Comparison of ENCODE assay signal across 23 cellular contexts in the genomic region with DNA sequence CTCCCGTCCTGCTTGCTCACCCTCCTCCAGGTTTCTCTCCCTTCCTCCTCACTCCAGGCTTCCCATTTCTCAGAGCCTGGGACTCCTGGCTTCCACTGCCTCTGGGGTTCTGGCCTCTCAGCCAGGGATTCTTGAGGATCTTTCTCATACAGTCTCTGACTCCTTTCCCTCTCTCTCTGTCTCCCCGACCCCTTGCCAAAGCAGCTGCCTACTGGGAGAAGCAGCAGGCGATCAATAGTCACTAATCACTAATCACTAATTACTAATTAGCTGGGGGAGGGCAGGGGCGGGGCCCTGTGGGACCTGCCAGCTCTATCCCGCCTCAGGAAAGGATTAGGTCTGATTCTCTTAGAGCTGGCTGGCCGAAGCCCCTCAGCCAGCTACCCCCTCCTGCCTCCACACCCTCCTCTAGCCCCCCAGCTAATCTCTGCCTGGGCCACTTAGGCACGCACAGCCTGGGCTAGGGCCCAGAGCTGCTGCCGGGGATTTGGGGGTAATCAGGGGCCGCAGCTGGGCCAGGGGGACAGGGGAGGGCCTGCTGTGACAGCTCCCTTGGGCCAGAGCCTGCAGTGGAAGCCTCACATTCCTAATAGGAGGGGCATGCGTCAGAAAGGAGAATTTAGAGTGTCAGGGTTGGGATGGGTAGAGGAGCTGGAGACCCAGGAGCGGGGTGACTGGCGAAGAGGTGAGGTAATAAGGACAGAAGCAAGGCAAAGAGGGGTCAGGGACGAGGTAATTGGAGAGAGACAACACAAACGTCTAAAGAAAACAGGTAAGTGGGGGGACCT. TPM values are rescaled to one million over a fixed set of nuclear protein-coding genes. Genes with fewer than 3 reads are reported as not detected.
A peak's percentile ranks its signal among the peaks of the same experiment; 100 is the strongest.
DNase-seq lines count a peak whose midpoint lies in the region; ATAC-seq, FAIRE-seq and TF ChIP-seq lines count a peak whose summit lies in the region.
"Had no signal": no experiment of that assay in that cellular context is flagged by ENCODE, and none has a peak within 500 bp of the region (broad histone marks: within the 10 kb centered on the region; RNA-seq: fewer than 3 reads in every experiment).

No MANE protein-coding gene starts in this region.

- H3K27ac Mint-ChIP-seq in GM23338 = no peak overlapping the region
- H3K27ac Mint-ChIP-seq: activated B cell treated with CpG ODN at 0.5 μM for 24 hours; activated naive CD8-positive, alpha-beta T cell treated with anti-CD3 and anti-CD28 coated beads, Interleukin-2, amount 10 ng/mL, durations not matched to agents 7 days and 5 days; CD14-positive monocyte; T-helper 2 cell treated with Interferon-gamma antibody and Interleukin-4, amounts not matched to agents 5 μg/mL and 100 μg/mL, for 36 hours had no signal

- no peak overlapping the region for H2BK120ac ChIP-seq in neuronal stem cell (ENCODE audit: low read depth, low read length)

- in situ Hi-C loops in GM13977 (cut with MboI; ENCODE audit: low pct_unique_long_range_greater_than_20kb, low sequenced_read_pairs, unreplicated experiment) = no loop called here

- H4K20me1 ChIP-seq in GM23338 (replicated peaks; ENCODE audit: insufficient read depth) (peaks cover 7% of the 10 kb centered on the region; the same call in 1 of the 2 replicates), PC-9 (ENCODE audit: insufficient read depth) (peaks cover 6% of the 10 kb centered on the region; the same call in 1 of the 2 replicates), endothelial cell of umbilical vein (replicated peaks; ENCODE audit: control insufficient read depth, extremely low read depth, insufficient read depth, low read length) (no peaks in the 10 kb centered on the region)

- H3K23ac ChIP-seq in neuronal stem cell (ENCODE audit: low read depth, low read length, poor library complexity) = no peak overlapping the region

- H3K36me3 ChIP-seq in GM23338 (ENCODE audit: insufficient read depth) = no peaks in the 10 kb centered on the region
- no peaks in the 10 kb centered on the region for H3K36me3 ChIP-seq in PC-9 (ENCODE audit: low read depth)
- H3K36me3 ChIP-seq in endothelial cell of umbilical vein (ENCODE audit: control insufficient read depth in 2 of 2, extremely low read depth in 1 of 2, insufficient read depth in 2 of 2, low read length in 2 of 2) = no peaks in the 10 kb centered on the region
- no peaks in the 10 kb centered on the region for H3K36me3 ChIP-seq in neuronal stem cell (replicated peaks in 1 of 2; ENCODE audit: control insufficient read depth in 2 of 2, insufficient read depth in 2 of 2, low read length in 2 of 2)
- H3K36me3 ChIP-seq in pancreas = no peaks in the 10 kb centered on the region
- H3K36me3 ChIP-seq: HAP-1, suprapubic skin had no signal

- TF ChIP-seq CTCF in GM23338 (conservative IDR thresholded peaks at IDR 0.05; ENCODE audit: low read depth in 2 of 2) (no peak), PC-9 (conservative IDR thresholded peaks at IDR 0.05) (no peak), endothelial cell of umbilical vein (IDR thresholded peaks at IDR 0.05; ENCODE audit: extremely low read depth in 1 of 2, insufficient read depth in 1 of 2, low read depth in 1 of 2, low read length in 2 of 2) (no peak), GM13977 (IDR thresholded peaks at IDR 0.05; ENCODE audit: extremely low read depth, insufficient read depth, missing control alignments) (no peak), pancreas (IDR thresholded peaks at IDR 0.05) (no peak)

- peaks cover 54% of the 10 kb centered on the region for H3K4me1 ChIP-seq in GM23338 (ENCODE audit: insufficient read depth)
- H3K4me1 ChIP-seq in PC-9 (replicated peaks; ENCODE audit: insufficient read depth) = peaks cover 17% of the 10 kb centered on the region
- H3K4me1 ChIP-seq in endothelial cell of umbilical vein (ENCODE audit: control insufficient read depth, extremely low read depth, insufficient read depth, low read length) = no peaks in the 10 kb centered on the region
- H3K4me1 ChIP-seq in neuronal stem cell (ENCODE audit: control insufficient read depth in 2 of 2, insufficient read depth in 1 of 2, low read depth in 1 of 2, low read length in 2 of 2) = peaks cover 28 to 31% of the 10 kb centered on the region in 2 donors
- H3K4me1 ChIP-seq in pancreas = peaks cover 0 to 9% (median 8%) of the 10 kb centered on the region in 3 donors

- dilution Hi-C loops in endothelial cell of umbilical vein (cut with MboI; ENCODE audit: extremely low pct_ligation_motif_present, low sequenced_read_pairs) = no loop called here

- peaks cover 92% of the 10 kb centered on the region for H3K27me3 Mint-ChIP-seq in GM23338 (ENCODE audit: insufficient read depth, low read depth, poor library complexity)

- CTCF ChIA-PET in PC-9 (lab: Charles Lee) (no interaction called here), endothelial cell of umbilical vein (lab: Charles Lee) (interaction anchor here (1.2 to 4.1 kb wide), 2 partner anchors 10 to 21 kb away, joined by 8 to 60 read pairs; a partner anchor contains a TSS)

- H3K9me2 ChIP-seq in GM23338 (ENCODE audit: insufficient read depth) (no peaks in the 10 kb centered on the region), PC-9 (ENCODE audit: insufficient read depth) (no peaks in the 10 kb centered on the region)

- H3K4me3 Mint-ChIP-seq in GM23338 = peak overlapping the region; percentile 66
- H3K4me3 Mint-ChIP-seq: activated B cell treated with CpG ODN at 0.5 μM for 24 hours; activated naive CD8-positive, alpha-beta T cell treated with anti-CD3 and anti-CD28 coated beads, Interleukin-2, amount 10 ng/mL, durations not matched to agents 7 days and 5 days; T-helper 2 cell treated with Interferon-gamma antibody and Interleukin-4, amounts not matched to agents 5 μg/mL and 100 μg/mL, for 36 hours had no signal

- H3K79me2 ChIP-seq in GM23338 (replicated peaks; ENCODE audit: insufficient read depth) (no peaks in the 10 kb centered on the region), PC-9 (ENCODE audit: low read depth) (no peaks in the 10 kb centered on the region), endothelial cell of umbilical vein (ENCODE audit: control insufficient read depth, insufficient read depth, low read length) (no peaks in the 10 kb centered on the region)

- peaks cover 3% of the 10 kb centered on the region for H3K9me3 Mint-ChIP-seq in GM23338
- H3K9me3 Mint-ChIP-seq: activated B cell treated with CpG ODN at 0.5 μM for 24 hours; activated naive CD8-positive, alpha-beta T cell treated with anti-CD3 and anti-CD28 coated beads, Interleukin-2, amount 10 ng/mL, durations not matched to agents 7 days and 5 days; T-helper 2 cell treated with Interferon-gamma antibody and Interleukin-4, amounts not matched to agents 5 μg/mL and 100 μg/mL, for 36 hours had no signal

- BruUV-seq in PC-9 (replicated peaks; lab: Mats Ljungman, UMichigan) (no TSS peak), endothelial cell of umbilical vein (replicated peaks; lab: Mats Ljungman, UMichigan) (no TSS peak)

- no peak overlapping the region for H3K27ac ChIP-seq in GM23338 (ENCODE audit: low read depth)
- H3K27ac ChIP-seq in PC-9 = no peak overlapping the region
- no peak overlapping the region for H3K27ac ChIP-seq in endothelial cell of umbilical vein (ENCODE audit: insufficient read depth, low read depth, low read length)
- no peak overlapping the region for H3K27ac ChIP-seq in neuronal stem cell (replicated peaks; ENCODE audit: low read length)
- H3K27ac ChIP-seq in pancreas = no peak overlapping the region
- H3K27ac ChIP-seq: KMS-11, suprapubic skin had no signal

- no peak overlapping the region for H3K9ac ChIP-seq in endothelial cell of umbilical vein (replicated peaks; ENCODE audit: extremely low read depth, insufficient read depth, low read length)
- peak overlapping the region; percentile 93 for H3K9ac ChIP-seq in neuronal stem cell (ENCODE audit: low read depth, low read length, poor library complexity)
- H3K9ac ChIP-seq: KMS-11 had no signal

- ATAC-seq in GM23338 (no peak), pancreas (no peak)
- ATAC-seq: Panc1 had no signal

- no peak overlapping the region for H4K8ac ChIP-seq in neuronal stem cell (ENCODE audit: low read depth, low read length)

- no peak for DNase-seq in GM23338 (ENCODE audit: low spot score)
- DNase-seq in PC-9 = no peak
- DNase-seq in endothelial cell of umbilical vein (ENCODE audit: low read depth, low spot score) = no peak
- no peak for DNase-seq in neuronal stem cell (ENCODE audit: low spot score)
- DNase-seq in GM13977 (ENCODE audit: low spot score) = no peak
- no peak for DNase-seq in stimulated activated CD4-positive, alpha-beta T cell treated with anti-CD3 and anti-CD28 coated beads, Interleukin-4, amount 100 ng/mL, for 4 hours
- DNase-seq in activated CD4-positive, alpha-beta T cell treated with anti-CD3 and anti-CD28 coated beads, Interleukin-2, amount 50 U/mL, for 1 hour = no peak
- DNase-seq in pancreas = no peak
- DNase-seq: activated B cell treated with CpG ODN at 0.5 μM for 24 hours; activated CD4-positive, alpha-beta T cell treated with anti-CD3 and anti-CD28 coated beads, Interleukin-2, amount 50 U/mL, for 48 hours; activated effector memory CD4-positive, alpha-beta T cell treated with Interleukin-2 at 50 U/mL for 16 hours; activated naive CD8-positive, alpha-beta T cell treated with anti-CD3 and anti-CD28 coated beads, Interleukin-2, amount 10 ng/mL, durations not matched to agents 7 days and 5 days; effector memory CD4-positive, alpha-beta T cell; NCI-H187; NCI-H748 treated with DMSO at 0.1 percent for 48 hours had no signal

- no peak overlapping the region for H2BK5ac ChIP-seq in neuronal stem cell (ENCODE audit: low read length)

- H2BK12ac ChIP-seq in neuronal stem cell (ENCODE audit: low read length) = no peak overlapping the region

- TF ChIP-seq POLR2A in endothelial cell of umbilical vein (IDR thresholded peaks at IDR 0.05; ENCODE audit: low read depth, low read length) = no peak

- H3F3A ChIP-seq in GM23338 (replicated peaks; ENCODE audit: low read depth) (0 out of 2 replicates have a peak, but pooled peaks cover 27% of the 10 kb centered on the region), PC-9 (ENCODE audit: insufficient read depth, low read depth) (peaks cover 9% of the 10 kb centered on the region; the same call in 1 of the 2 replicates)

- H3K18ac ChIP-seq in neuronal stem cell (ENCODE audit: low read length) = peak overlapping the region; percentile 35

- FAIRE-seq in endothelial cell of umbilical vein (lab: Jason Lieb, UNC) = no peak
- no peak for FAIRE-seq in pancreas (lab: Jason Lieb, UNC)
- FAIRE-seq: G401.6 had no signal

- H3K79me1 ChIP-seq in neuronal stem cell (ENCODE audit: low read depth, low read length) = no peaks in the 10 kb centered on the region

- intact Hi-C loops in PC-9 (cut with micrococcal nuclease; ENCODE audit: unreplicated experiment) (no loop called here), endothelial cell of umbilical vein (cut with micrococcal nuclease) (no loop called here), pancreas (cut with DNase I) (loop anchor here in 1 of 3 donors (10.0 kb wide), 1 partner anchor 235 kb away; a partner anchor contains a TSS)

- H3K4me3 ChIP-seq in GM23338 = peak overlapping the region; percentile 43; the same call in 1 of the 2 replicates
- no peak overlapping the region for H3K4me3 ChIP-seq in PC-9
- no peak overlapping the region for H3K4me3 ChIP-seq in endothelial cell of umbilical vein (replicated peaks in 1 of 3; ENCODE audit: insufficient read depth in 1 of 3, low read depth in 1 of 3, low read length in 3 of 3)
- H3K4me3 ChIP-seq in neuronal stem cell (ENCODE audit: low read length in 2 of 2) = no peak overlapping the region
- no peak overlapping the region for H3K4me3 ChIP-seq in pancreas
- H3K4me3 ChIP-seq: HAP-1, suprapubic skin had no signal

- no peaks in the 10 kb centered on the region; the same call in 2 of the 3 replicates for H3K36me3 Mint-ChIP-seq in GM23338 (ENCODE audit: low read depth)

- H4K91ac ChIP-seq in neuronal stem cell (ENCODE audit: low read depth, low read length, poor library complexity) = no peak overlapping the region

- WGBS in neuronal stem cell (ENCODE audit: extremely low coverage in 2 of 2, insufficient read length in 2 of 2, insufficient replicate concordance in 1 of 2), 2 donors = no CpG with 5 or more reads among the region's 14 CpGs
- 70 to 77% methylated on average over 14 of the region's 14 CpGs for WGBS in pancreas, 2 donors

- H3K4ac ChIP-seq in neuronal stem cell (ENCODE audit: low read length) = no peak overlapping the region

- peak overlapping the region; percentile 48 for H2AK5ac ChIP-seq in neuronal stem cell (ENCODE audit: low read depth, low read length)

- peaks cover 67% of the 10 kb centered on the region for H3K4me1 Mint-ChIP-seq in GM23338

- POLR2A ChIA-PET in PC-9 (lab: Charles Lee; ENCODE audit: unreplicated experiment) = no interaction called here
- POLR2A ChIA-PET in endothelial cell of umbilical vein (lab: Charles Lee) = no interaction called here

- H3K27me3 ChIP-seq in GM23338 (ENCODE audit: insufficient read depth) (peaks cover 99% of the 10 kb centered on the region), PC-9 (ENCODE audit: insufficient read depth, low read depth) (no peaks in the 10 kb centered on the region), endothelial cell of umbilical vein (ENCODE audit: control insufficient read depth in 2 of 2, insufficient read depth in 2 of 2, low read length in 2 of 2) (peaks cover 85 to 90% of the 10 kb centered on the region in 2 experiments), neuronal stem cell (ENCODE audit: control insufficient read depth in 3 of 3, insufficient read depth in 3 of 3, low read depth in 1 of 3, low read length in 3 of 3) (peaks cover 54 to 99% (median 96%) of the 10 kb centered on the region in 3 experiments), pancreas (peaks cover 0 to 6% (median 0%) of the 10 kb centered on the region in 4 donors)

- no peaks in the 10 kb centered on the region for H3K9me1 ChIP-seq in endothelial cell of umbilical vein (replicated peaks; ENCODE audit: control insufficient read depth, extremely low read depth, insufficient read depth, low read length)

- H2AFZ ChIP-seq in GM23338 (no peak overlapping the region), PC-9 (no peak overlapping the region), endothelial cell of umbilical vein (ENCODE audit: low read depth, low read length) (no peak overlapping the region), neuronal stem cell (ENCODE audit: low read length) (no peak overlapping the region)

- H3K4me2 ChIP-seq in GM23338 (peak overlapping the region; percentile 76), PC-9 (peak overlapping the region; percentile 98), endothelial cell of umbilical vein (ENCODE audit: insufficient read depth, low read length) (no peak overlapping the region), neuronal stem cell (ENCODE audit: insufficient read depth, low read length, poor library complexity, severe bottlenecking) (peak overlapping the region; percentile 36)
- H3K4me2 ChIP-seq: KMS-11 had no signal

- H3K14ac ChIP-seq in neuronal stem cell (ENCODE audit: low read length) = no peak overlapping the region

- H3K9me3 ChIP-seq in PC-9 (ENCODE audit: insufficient read depth, low read depth) = no peaks in the 10 kb centered on the region
- H3K9me3 ChIP-seq in endothelial cell of umbilical vein (replicated peaks; ENCODE audit: control insufficient read depth, insufficient read depth, low read length) = no peaks in the 10 kb centered on the region
- peaks cover 0 to 2% of the 10 kb centered on the region in 2 donors for H3K9me3 ChIP-seq in neuronal stem cell (replicated peaks in 1 of 2; ENCODE audit: control insufficient read depth in 2 of 2, insufficient read depth in 1 of 2, low read depth in 1 of 2, low read length in 2 of 2)
- no peaks in the 10 kb centered on the region for H3K9me3 ChIP-seq in pancreas
- H3K9me3 ChIP-seq: HAP-1, suprapubic skin had no signal

- H2BK15ac ChIP-seq in neuronal stem cell (ENCODE audit: low read length) = no peak overlapping the region

RNA-seq across cellular contexts. Expression of a gene that starts 2.8 kb away (rescaled TPM):
- total RNA-seq in GM23338 (2014; rRNA removed; shearing (Covaris generic)) = 1.5 and 4.5 TPM in 2 replicates
- polyA plus RNA-seq in GM23338 (2016; fragmentation: Nextera tagmentation; extraction: Ambion mirVana) (0.89 and 1.1 TPM in 2 replicates), endothelial cell of umbilical vein (0.07 TPM in 1 of 2 replicates, not detected in the other), pancreas (under 1 TPM; 0.28 to 0.38 TPM)
- total RNA-seq in PC-9 (2021) (20.3 and 20.6 TPM in 2 replicates), endothelial cell of umbilical vein (not detected in 2 replicates), pancreas (1 to 10 TPM in 4 of 6 donors, under 1 TPM in 2; 0.37 to 3.3 (median 1.2) TPM)
- polyA plus RNA-seq in endothelial cell of umbilical vein (2011; cell fraction: cytosol; rRNA removed) = 0.04 and 0.06 TPM in 2 replicates
- not detected in 2 replicates for polyA plus RNA-seq in endothelial cell of umbilical vein (2011; cell fraction: nucleus; rRNA removed)
- not detected in 2 replicates for polyA plus RNA-seq in endothelial cell of umbilical vein (2012)
- polyA minus RNA-seq in endothelial cell of umbilical vein = 0.11 TPM in 1 of 2 replicates, not detected in the other
- polyA minus RNA-seq in endothelial cell of umbilical vein (2011; cell fraction: cytosol; rRNA and poly(A)+ RNA removed) = 2.8 TPM
- polyA minus RNA-seq in endothelial cell of umbilical vein (2011; cell fraction: nucleus; rRNA and poly(A)+ RNA removed) = not detected in 2 replicates
- polyA plus RNA-seq in neuronal stem cell (2013, experiment 1 of 2) = 0.26 TPM
- polyA plus RNA-seq in neuronal stem cell (2013, experiment 2 of 2) = 0.29 TPM
- polyA plus RNA-seq: CD14-positive monocyte had no signal

RNA-seq across cellular contexts. Expression of a gene that starts 10.1 kb away (rescaled TPM):
- total RNA-seq in GM23338 (2014; rRNA removed; shearing (Covaris generic)) = 363 and 387 TPM in 2 replicates
- 125 and 131 TPM in 2 replicates for polyA plus RNA-seq in GM23338 (2016; fragmentation: Nextera tagmentation; extraction: Ambion mirVana)
- total RNA-seq in PC-9 (2021) = 220 and 227 TPM in 2 replicates
- total RNA-seq in endothelial cell of umbilical vein = 148 and 155 TPM in 2 replicates
- polyA plus RNA-seq in endothelial cell of umbilical vein = 243 and 287 TPM in 2 replicates
- 200 and 222 TPM in 2 replicates for polyA plus RNA-seq in endothelial cell of umbilical vein (2011; cell fraction: cytosol; rRNA removed)
- polyA plus RNA-seq in endothelial cell of umbilical vein (2011; cell fraction: nucleus; rRNA removed) = 221 and 233 TPM in 2 replicates
- 126 and 146 TPM in 2 replicates for polyA plus RNA-seq in endothelial cell of umbilical vein (2012)
- 158 and 166 TPM in 2 replicates for polyA minus RNA-seq in endothelial cell of umbilical vein
- 225 TPM for polyA minus RNA-seq in endothelial cell of umbilical vein (2011; cell fraction: cytosol; rRNA and poly(A)+ RNA removed)
- 89.4 and 105 TPM in 2 replicates for polyA minus RNA-seq in endothelial cell of umbilical vein (2011; cell fraction: nucleus; rRNA and poly(A)+ RNA removed)
- polyA plus RNA-seq in neuronal stem cell (2013, experiment 1 of 2) = 117 TPM
- 112 TPM for polyA plus RNA-seq in neuronal stem cell (2013, experiment 2 of 2)
- 100 to 1,000 TPM in 1 of 6 donors, 10 to 100 TPM in 5; 44.8 to 183 (median 63.9) TPM for total RNA-seq in pancreas
- polyA plus RNA-seq in pancreas = 10 to 100 TPM; 20.0 to 29.8 TPM

RNA-seq across cellular contexts. Expression of a gene that starts 31.6 kb away (rescaled TPM):
- 1.2 and 3.0 TPM in 2 replicates for total RNA-seq in GM23338 (2014; rRNA removed; shearing (Covaris generic))
- 0.48 and 0.59 TPM in 2 replicates for polyA plus RNA-seq in GM23338 (2016; fragmentation: Nextera tagmentation; extraction: Ambion mirVana)
- 1.3 and 2.2 TPM in 2 replicates for total RNA-seq in PC-9 (2021)
- total RNA-seq in endothelial cell of umbilical vein = 0.55 and 1.0 TPM in 2 replicates
- polyA plus RNA-seq in endothelial cell of umbilical vein = 0.08 and 0.36 TPM in 2 replicates
- 0.18 and 0.35 TPM in 2 replicates for polyA plus RNA-seq in endothelial cell of umbilical vein (2011; cell fraction: cytosol; rRNA removed)
- 1.6 and 2.2 TPM in 2 replicates for polyA plus RNA-seq in endothelial cell of umbilical vein (2011; cell fraction: nucleus; rRNA removed)
- polyA plus RNA-seq in endothelial cell of umbilical vein (2012) = 0.60 TPM in 2 replicates
- polyA minus RNA-seq in endothelial cell of umbilical vein = not detected in 2 replicates
- polyA minus RNA-seq in endothelial cell of umbilical vein (2011; cell fraction: cytosol; rRNA and poly(A)+ RNA removed) = not detected
- 1.4 and 1.6 TPM in 2 replicates for polyA minus RNA-seq in endothelial cell of umbilical vein (2011; cell fraction: nucleus; rRNA and poly(A)+ RNA removed)
- 0.79 TPM for polyA plus RNA-seq in neuronal stem cell (2013, experiment 1 of 2)
- polyA plus RNA-seq in neuronal stem cell (2013, experiment 2 of 2) = 0.93 TPM
- total RNA-seq in pancreas = 1 to 10 TPM in 2 of 6 donors, under 1 TPM in 4; 0.46 to 2.1 (median 0.76) TPM
- 1 to 10 TPM; 2.5 to 3.0 TPM for polyA plus RNA-seq in pancreas
- total RNA-seq: SK-MEL-5 had no signal
